ENCODE assay signal across 1 cellular context in the genomic region with DNA sequence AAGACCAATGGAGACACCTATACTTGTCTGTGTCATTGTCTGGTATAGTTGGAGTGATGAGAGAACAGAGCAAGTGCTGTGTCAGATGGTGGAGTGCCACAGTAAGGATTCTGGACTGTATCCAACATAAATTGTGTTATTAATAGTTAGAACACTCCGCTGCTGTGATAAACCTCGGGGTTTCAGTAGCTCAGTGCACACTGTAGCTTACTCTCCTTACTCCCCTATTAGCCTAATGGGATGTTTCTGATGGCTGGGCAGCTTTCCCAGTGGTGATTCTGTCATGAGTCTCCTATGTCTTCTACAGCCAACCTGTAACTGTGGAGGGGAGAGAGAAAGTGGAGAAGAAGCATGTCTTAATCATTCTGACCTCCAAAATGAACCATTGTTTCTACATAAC.
TF ChIP-seq lines count a peak whose summit lies in the region.

No MANE protein-coding gene starts in this region.

TF ChIP-seq in IMR-90, 13 proteins besides CTCF, POLR2A, EP300 and RAD21 (continued from another document):
- TF ChIP-seq, protein P1, sequence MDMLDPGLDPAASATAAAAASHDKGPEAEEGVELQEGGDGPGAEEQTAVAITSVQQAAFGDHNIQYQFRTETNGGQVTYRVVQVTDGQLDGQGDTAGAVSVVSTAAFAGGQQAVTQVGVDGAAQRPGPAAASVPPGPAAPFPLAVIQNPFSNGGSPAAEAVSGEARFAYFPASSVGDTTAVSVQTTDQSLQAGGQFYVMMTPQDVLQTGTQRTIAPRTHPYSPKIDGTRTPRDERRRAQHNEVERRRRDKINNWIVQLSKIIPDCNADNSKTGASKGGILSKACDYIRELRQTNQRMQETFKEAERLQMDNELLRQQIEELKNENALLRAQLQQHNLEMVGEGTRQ (IDR thresholded peaks at IDR 0.05; ENCODE audit: low read depth, low read length) = no peak
- no peak for TF ChIP-seq MAZ (IDR thresholded peaks at IDR 0.05; ENCODE audit: borderline replicate concordance, low read depth, low read length)
- no peak for TF ChIP-seq NFE2L2 (IDR thresholded peaks at IDR 0.05; ENCODE audit: low read depth, low read length)
- TF ChIP-seq CHD1 (IDR thresholded peaks at IDR 0.05; ENCODE audit: low read depth, low read length) = no peak
- no peak for TF ChIP-seq RFX5 (IDR thresholded peaks at IDR 0.05; ENCODE audit: low read depth, low read length)
- TF ChIP-seq, protein P2, sequence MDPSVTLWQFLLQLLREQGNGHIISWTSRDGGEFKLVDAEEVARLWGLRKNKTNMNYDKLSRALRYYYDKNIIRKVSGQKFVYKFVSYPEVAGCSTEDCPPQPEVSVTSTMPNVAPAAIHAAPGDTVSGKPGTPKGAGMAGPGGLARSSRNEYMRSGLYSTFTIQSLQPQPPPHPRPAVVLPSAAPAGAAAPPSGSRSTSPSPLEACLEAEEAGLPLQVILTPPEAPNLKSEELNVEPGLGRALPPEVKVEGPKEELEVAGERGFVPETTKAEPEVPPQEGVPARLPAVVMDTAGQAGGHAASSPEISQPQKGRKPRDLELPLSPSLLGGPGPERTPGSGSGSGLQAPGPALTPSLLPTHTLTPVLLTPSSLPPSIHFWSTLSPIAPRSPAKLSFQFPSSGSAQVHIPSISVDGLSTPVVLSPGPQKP (IDR thresholded peaks at IDR 0.05; ENCODE audit: borderline replicate concordance, low read depth, low read length) = no peak
- no peak for TF ChIP-seq MXI1 (IDR thresholded peaks at IDR 0.05; ENCODE audit: borderline replicate concordance, low read depth, low read length)
TF ChIP-seq in IMR-90: peak in this region for 0.
